ENCODE assay signal across 8 cellular contexts in genomic region chr13:39656325-39656677, GRCh38. TPM values are rescaled to one million over a fixed set of nuclear protein-coding genes. Genes with fewer than 3 reads are reported as not detected.
DNase-seq lines count a peak whose midpoint lies in the region; ATAC-seq and TF ChIP-seq lines count a peak whose summit lies in the region.

No MANE protein-coding gene starts in this region.

- DNase-seq in NCI-H82 (lab: John Stamatoyannopoulos, UW) = peak; percentile 55
- no peak for DNase-seq in NCI-H82 treated with DMSO at 0.1 percent for 48 hours (lab: John Stamatoyannopoulos, UW; ENCODE audit: unreplicated experiment)
- DNase-seq in astrocyte of the cerebellum (ENCODE audit: low read depth) = no peak
- DNase-seq in lower lobe of right lung = no peak
- DNase-seq in vagina (ENCODE audit: extremely low spot score in 2 of 2) = no peak
- DNase-seq in NCI-H2227 (lab: John Stamatoyannopoulos, UW; ENCODE audit: unreplicated experiment) = no peak

- H3K4me1 ChIP-seq in lower lobe of right lung = peaks cover 11% of the 10 kb centered on the region
- peaks cover 17% of the 10 kb centered on the region for H3K4me1 ChIP-seq in vagina

- H3K27me3 ChIP-seq in lower lobe of right lung (ENCODE audit: low read depth) (no peaks in the 10 kb centered on the region), vagina (no peaks in the 10 kb centered on the region)

- H3K9me3 ChIP-seq in lower lobe of right lung = no peaks in the 10 kb centered on the region
- no peaks in the 10 kb centered on the region for H3K9me3 ChIP-seq in vagina

- peak overlapping the region; percentile 94 for H3K4me3 ChIP-seq in astrocyte of the cerebellum (ENCODE audit: low read depth, low read length)
- H3K4me3 ChIP-seq in lower lobe of right lung = peak overlapping the region; percentile 77
- peak overlapping the region; percentile 91 to 98 for H3K4me3 ChIP-seq in vagina

- in situ Hi-C loops in astrocyte of the cerebellum (cut with HindIII; ENCODE audit: low sequenced_read_pairs) = no loop called here

- no peak for TF ChIP-seq POLR2A in vagina (IDR thresholded peaks at IDR 0.05)

- TF ChIP-seq CTCF in astrocyte of the cerebellum (IDR thresholded peaks at IDR 0.05; ENCODE audit: low read depth, low read length, missing control alignments) (no peak), lower lobe of right lung (IDR thresholded peaks at IDR 0.05) (no peak), vagina (IDR thresholded peaks at IDR 0.05) (no peak)

- H3K27ac ChIP-seq in lower lobe of right lung = no peak overlapping the region
- peak overlapping the region; percentile 85 for H3K27ac ChIP-seq in vagina

- ATAC-seq in HG03521 (IDR thresholded peaks at IDR 0.05; ENCODE audit: unreplicated experiment) = peak; percentile 6
- no peak for ATAC-seq in lower lobe of right lung
- ATAC-seq in HG03108 (IDR thresholded peaks at IDR 0.05; ENCODE audit: unreplicated experiment) = no peak

- intact Hi-C loops in lower lobe of right lung (cut with DNase I) (no loop called here), vagina (cut with DNase I) (no loop called here)

- H3K36me3 ChIP-seq in lower lobe of right lung (peaks cover 5% of the 10 kb centered on the region), vagina (peaks cover 0 to 9% of the 10 kb centered on the region in 2 donors)

RNA-seq across cellular contexts. Expression of gene COG6, which starts 0.8 kb away (rescaled TPM):
- 28.6 TPM for total RNA-seq in lower lobe of right lung
- 15.2 TPM for total RNA-seq in vagina

RNA-seq across cellular contexts. Expression of gene LHFPL6, which starts 53.3 kb away (rescaled TPM):
- 68.7 TPM for total RNA-seq in lower lobe of right lung
- total RNA-seq in vagina = 54.8 TPM
